1 cellular context compared by ENCODE assay signal in the genomic region with DNA sequence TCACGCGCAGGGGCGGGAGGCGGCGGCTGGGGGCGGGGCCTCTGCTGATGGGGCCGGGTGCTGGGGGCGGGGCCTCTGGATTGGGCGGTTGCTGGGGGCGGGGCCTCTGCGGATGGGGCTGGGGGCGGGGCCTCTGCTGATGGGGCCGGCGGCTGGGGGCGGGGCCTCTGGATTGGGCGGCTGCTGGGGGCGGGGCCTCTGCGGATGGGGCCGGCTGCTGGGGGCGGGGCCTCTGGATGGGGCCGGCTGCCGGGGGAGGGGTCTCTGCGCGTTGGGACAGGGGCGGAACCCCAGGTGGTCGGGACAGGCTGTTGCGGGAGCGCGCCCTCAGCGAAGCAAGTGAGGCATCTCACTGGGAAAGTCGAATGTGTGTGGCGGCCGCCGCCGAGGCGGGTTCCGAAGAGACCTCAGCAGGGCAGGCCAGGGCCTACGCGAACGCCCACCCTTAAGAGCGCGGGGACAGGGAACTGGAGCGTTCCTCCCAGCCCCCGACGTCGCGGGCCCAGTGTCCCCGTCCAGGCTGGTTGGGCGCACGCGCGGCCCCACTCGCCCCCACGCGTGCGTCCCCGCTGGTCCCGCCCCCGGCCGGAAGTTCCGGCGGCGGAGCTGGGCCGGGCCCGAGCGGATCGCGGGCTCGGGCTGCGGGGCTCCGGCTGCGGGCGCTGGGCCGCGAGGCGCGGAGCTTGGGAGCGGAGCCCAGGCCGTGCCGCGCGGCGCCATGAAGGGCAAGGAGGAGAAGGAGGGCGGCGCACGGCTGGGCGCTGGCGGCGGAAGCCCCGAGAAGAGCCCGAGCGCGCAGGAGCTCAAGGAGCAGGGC.
TF ChIP-seq lines count a peak whose summit lies in the region.

A gene (plus strand): TSS at position 603 of the 817 bp plus-strand sequence. CDS start 116 bp downstream, at position 719.

TF ChIP-seq in K562, 482 proteins besides CTCF, POLR2A, EP300 and RAD21 (continued from another document and continues in another):
- TF ChIP-seq, protein P1, sequence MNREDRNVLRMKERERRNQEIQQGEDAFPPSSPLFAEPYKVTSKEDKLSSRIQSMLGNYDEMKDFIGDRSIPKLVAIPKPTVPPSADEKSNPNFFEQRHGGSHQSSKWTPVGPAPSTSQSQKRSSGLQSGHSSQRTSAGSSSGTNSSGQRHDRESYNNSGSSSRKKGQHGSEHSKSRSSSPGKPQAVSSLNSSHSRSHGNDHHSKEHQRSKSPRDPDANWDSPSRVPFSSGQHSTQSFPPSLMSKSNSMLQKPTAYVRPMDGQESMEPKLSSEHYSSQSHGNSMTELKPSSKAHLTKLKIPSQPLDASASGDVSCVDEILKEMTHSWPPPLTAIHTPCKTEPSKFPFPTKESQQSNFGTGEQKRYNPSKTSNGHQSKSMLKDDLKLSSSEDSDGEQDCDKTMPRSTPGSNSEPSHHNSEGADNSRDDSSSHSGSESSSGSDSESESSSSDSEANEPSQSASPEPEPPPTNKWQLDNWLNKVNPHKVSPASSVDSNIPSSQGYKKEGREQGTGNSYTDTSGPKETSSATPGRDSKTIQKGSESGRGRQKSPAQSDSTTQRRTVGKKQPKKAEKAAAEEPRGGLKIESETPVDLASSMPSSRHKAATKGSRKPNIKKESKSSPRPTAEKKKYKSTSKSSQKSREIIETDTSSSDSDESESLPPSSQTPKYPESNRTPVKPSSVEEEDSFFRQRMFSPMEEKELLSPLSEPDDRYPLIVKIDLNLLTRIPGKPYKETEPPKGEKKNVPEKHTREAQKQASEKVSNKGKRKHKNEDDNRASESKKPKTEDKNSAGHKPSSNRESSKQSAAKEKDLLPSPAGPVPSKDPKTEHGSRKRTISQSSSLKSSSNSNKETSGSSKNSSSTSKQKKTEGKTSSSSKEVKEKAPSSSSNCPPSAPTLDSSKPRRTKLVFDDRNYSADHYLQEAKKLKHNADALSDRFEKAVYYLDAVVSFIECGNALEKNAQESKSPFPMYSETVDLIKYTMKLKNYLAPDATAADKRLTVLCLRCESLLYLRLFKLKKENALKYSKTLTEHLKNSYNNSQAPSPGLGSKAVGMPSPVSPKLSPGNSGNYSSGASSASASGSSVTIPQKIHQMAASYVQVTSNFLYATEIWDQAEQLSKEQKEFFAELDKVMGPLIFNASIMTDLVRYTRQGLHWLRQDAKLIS (CRISPR knock-in tag; IDR thresholded peaks at IDR 0.05) = no peak
- TF ChIP-seq KHSRP (IDR thresholded peaks at IDR 0.05) = no peak
- no peak for TF ChIP-seq IFI16 (CRISPR knock-in tag; IDR thresholded peaks at IDR 0.05)
- TF ChIP-seq, protein P2, sequence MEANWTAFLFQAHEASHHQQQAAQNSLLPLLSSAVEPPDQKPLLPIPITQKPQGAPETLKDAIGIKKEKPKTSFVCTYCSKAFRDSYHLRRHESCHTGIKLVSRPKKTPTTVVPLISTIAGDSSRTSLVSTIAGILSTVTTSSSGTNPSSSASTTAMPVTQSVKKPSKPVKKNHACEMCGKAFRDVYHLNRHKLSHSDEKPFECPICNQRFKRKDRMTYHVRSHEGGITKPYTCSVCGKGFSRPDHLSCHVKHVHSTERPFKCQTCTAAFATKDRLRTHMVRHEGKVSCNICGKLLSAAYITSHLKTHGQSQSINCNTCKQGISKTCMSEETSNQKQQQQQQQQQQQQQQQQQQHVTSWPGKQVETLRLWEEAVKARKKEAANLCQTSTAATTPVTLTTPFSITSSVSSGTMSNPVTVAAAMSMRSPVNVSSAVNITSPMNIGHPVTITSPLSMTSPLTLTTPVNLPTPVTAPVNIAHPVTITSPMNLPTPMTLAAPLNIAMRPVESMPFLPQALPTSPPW (CRISPR knock-in tag; IDR thresholded peaks at IDR 0.05) = peak; percentile 84
- TF ChIP-seq BDP1 (IDR thresholded peaks at IDR 0.05; ENCODE audit: insufficient read depth, insufficient read length) = no peak
- TF ChIP-seq CCAR2 (IDR thresholded peaks at IDR 0.05; ENCODE audit: low read depth, low read length) = no peak
- no peak for TF ChIP-seq C11orf30 (IDR thresholded peaks at IDR 0.05; ENCODE audit: low read depth)
- peak; percentile 49 for TF ChIP-seq MEIS2 (IDR thresholded peaks at IDR 0.05; ENCODE audit: partially characterized antibody)
- TF ChIP-seq MBD2 (IDR thresholded peaks at IDR 0.05; ENCODE audit: borderline replicate concordance, low read depth) = 0 out of 2 replicates have a peak, but pooled peaks have one; percentile 10
- TF ChIP-seq ZNF436 (CRISPR knock-in tag; IDR thresholded peaks at IDR 0.05) = no peak
- TF ChIP-seq FOXJ2 (tag; IDR thresholded peaks at IDR 0.05) = no peak
- TF ChIP-seq CEBPG (CRISPR knock-in tag; IDR thresholded peaks at IDR 0.05) = no peak
- no peak for TF ChIP-seq CEBPG (tag; conservative IDR thresholded peaks at IDR 0.05 in 1 of 2, IDR thresholded peaks at IDR 0.05 in 1 of 2)
- TF ChIP-seq SMARCE1 (IDR thresholded peaks at IDR 0.05) = no peak
- TF ChIP-seq SIN3A (IDR thresholded peaks at IDR 0.05; ENCODE audit: borderline replicate concordance in 2 of 2, control insufficient read depth in 1 of 2, low read depth in 2 of 2, low read length in 2 of 2) = peak; percentile 20 to 58; a peak in 2 of 4 replicates
- TF ChIP-seq, protein P3, sequence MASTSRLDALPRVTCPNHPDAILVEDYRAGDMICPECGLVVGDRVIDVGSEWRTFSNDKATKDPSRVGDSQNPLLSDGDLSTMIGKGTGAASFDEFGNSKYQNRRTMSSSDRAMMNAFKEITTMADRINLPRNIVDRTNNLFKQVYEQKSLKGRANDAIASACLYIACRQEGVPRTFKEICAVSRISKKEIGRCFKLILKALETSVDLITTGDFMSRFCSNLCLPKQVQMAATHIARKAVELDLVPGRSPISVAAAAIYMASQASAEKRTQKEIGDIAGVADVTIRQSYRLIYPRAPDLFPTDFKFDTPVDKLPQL (IDR thresholded peaks at IDR 0.05; ENCODE audit: extremely low read depth, insufficient read length) = no peak
- no peak for TF ChIP-seq ETV6 (IDR thresholded peaks at IDR 0.05; ENCODE audit: borderline replicate concordance in 1 of 2, low read depth in 2 of 2, low read length in 1 of 2)
- no peak for TF ChIP-seq ETV6 (CRISPR knock-in tag; IDR thresholded peaks at IDR 0.05; ENCODE audit: borderline replicate concordance)
- no peak for TF ChIP-seq TAF15 (IDR thresholded peaks at IDR 0.05; ENCODE audit: low read depth, low read length)
- no peak for TF ChIP-seq NFIX (CRISPR knock-in tag; IDR thresholded peaks at IDR 0.05; ENCODE audit: low read depth)
- no peak for TF ChIP-seq MTA2 (IDR thresholded peaks at IDR 0.05; ENCODE audit: low read depth)
- TF ChIP-seq PCBP1 (IDR thresholded peaks at IDR 0.05; ENCODE audit: low read depth, low read length, poor library complexity, severe bottlenecking) = no peak
- TF ChIP-seq, protein P4, sequence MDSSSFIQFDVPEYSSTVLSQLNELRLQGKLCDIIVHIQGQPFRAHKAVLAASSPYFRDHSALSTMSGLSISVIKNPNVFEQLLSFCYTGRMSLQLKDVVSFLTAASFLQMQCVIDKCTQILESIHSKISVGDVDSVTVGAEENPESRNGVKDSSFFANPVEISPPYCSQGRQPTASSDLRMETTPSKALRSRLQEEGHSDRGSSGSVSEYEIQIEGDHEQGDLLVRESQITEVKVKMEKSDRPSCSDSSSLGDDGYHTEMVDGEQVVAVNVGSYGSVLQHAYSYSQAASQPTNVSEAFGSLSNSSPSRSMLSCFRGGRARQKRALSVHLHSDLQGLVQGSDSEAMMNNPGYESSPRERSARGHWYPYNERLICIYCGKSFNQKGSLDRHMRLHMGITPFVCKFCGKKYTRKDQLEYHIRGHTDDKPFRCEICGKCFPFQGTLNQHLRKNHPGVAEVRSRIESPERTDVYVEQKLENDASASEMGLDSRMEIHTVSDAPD (CRISPR knock-in tag; IDR thresholded peaks at IDR 0.05) = no peak
- 0 out of 2 replicates have a peak, but pooled peaks have one; percentile 25 for TF ChIP-seq JUN (IDR thresholded peaks at IDR 0.05; ENCODE audit: borderline replicate concordance, low read depth, low read length)
- no peak for TF ChIP-seq JUN (CRISPR knock-in tag; IDR thresholded peaks at IDR 0.05; ENCODE audit: borderline replicate concordance)
- TF ChIP-seq, protein P5, sequence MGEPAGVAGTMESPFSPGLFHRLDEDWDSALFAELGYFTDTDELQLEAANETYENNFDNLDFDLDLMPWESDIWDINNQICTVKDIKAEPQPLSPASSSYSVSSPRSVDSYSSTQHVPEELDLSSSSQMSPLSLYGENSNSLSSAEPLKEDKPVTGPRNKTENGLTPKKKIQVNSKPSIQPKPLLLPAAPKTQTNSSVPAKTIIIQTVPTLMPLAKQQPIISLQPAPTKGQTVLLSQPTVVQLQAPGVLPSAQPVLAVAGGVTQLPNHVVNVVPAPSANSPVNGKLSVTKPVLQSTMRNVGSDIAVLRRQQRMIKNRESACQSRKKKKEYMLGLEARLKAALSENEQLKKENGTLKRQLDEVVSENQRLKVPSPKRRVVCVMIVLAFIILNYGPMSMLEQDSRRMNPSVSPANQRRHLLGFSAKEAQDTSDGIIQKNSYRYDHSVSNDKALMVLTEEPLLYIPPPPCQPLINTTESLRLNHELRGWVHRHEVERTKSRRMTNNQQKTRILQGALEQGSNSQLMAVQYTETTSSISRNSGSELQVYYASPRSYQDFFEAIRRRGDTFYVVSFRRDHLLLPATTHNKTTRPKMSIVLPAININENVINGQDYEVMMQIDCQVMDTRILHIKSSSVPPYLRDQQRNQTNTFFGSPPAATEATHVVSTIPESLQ (CRISPR knock-in tag; IDR thresholded peaks at IDR 0.05) = peak; percentile 45; the same call in 1 of the 2 replicates
- TF ChIP-seq DACH1 (IDR thresholded peaks at IDR 0.05; ENCODE audit: partially characterized antibody) = no peak
- TF ChIP-seq, protein P6, sequence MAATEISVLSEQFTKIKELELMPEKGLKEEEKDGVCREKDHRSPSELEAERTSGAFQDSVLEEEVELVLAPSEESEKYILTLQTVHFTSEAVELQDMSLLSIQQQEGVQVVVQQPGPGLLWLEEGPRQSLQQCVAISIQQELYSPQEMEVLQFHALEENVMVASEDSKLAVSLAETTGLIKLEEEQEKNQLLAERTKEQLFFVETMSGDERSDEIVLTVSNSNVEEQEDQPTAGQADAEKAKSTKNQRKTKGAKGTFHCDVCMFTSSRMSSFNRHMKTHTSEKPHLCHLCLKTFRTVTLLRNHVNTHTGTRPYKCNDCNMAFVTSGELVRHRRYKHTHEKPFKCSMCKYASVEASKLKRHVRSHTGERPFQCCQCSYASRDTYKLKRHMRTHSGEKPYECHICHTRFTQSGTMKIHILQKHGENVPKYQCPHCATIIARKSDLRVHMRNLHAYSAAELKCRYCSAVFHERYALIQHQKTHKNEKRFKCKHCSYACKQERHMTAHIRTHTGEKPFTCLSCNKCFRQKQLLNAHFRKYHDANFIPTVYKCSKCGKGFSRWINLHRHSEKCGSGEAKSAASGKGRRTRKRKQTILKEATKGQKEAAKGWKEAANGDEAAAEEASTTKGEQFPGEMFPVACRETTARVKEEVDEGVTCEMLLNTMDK (IDR thresholded peaks at IDR 0.05; ENCODE audit: borderline replicate concordance, insufficient read depth, low read depth, low read length, poor library complexity, severe bottlenecking) = no peak
- TF ChIP-seq JUND (IDR thresholded peaks at IDR 0.05; ENCODE audit: borderline replicate concordance, low read depth, low read length) = 0 out of 2 replicates have a peak, but pooled peaks have one; percentile 3
- TF ChIP-seq JUND (tag; IDR thresholded peaks at IDR 0.05; ENCODE audit: borderline replicate concordance, low read depth, low read length) = no peak
- TF ChIP-seq RBM39 (optimal IDR thresholded peaks at IDR 0.05; ENCODE audit: low read depth, low read length) = no peak
- no peak for TF ChIP-seq HNRNPLL (IDR thresholded peaks at IDR 0.05; ENCODE audit: low read depth, low read length, poor library complexity, severe bottlenecking)
- peak; percentile 88 to 90 for TF ChIP-seq NRF1 (conservative IDR thresholded peaks at IDR 0.05 in 1 of 2, IDR thresholded peaks at IDR 0.05 in 1 of 2)
- peak; percentile 51; the same call in 1 of the 2 replicates for TF ChIP-seq RB1 (IDR thresholded peaks at IDR 0.05; ENCODE audit: low read depth)
- TF ChIP-seq PTTG1 (tag; IDR thresholded peaks at IDR 0.05; ENCODE audit: low read depth) = no peak
- TF ChIP-seq, protein P7, sequence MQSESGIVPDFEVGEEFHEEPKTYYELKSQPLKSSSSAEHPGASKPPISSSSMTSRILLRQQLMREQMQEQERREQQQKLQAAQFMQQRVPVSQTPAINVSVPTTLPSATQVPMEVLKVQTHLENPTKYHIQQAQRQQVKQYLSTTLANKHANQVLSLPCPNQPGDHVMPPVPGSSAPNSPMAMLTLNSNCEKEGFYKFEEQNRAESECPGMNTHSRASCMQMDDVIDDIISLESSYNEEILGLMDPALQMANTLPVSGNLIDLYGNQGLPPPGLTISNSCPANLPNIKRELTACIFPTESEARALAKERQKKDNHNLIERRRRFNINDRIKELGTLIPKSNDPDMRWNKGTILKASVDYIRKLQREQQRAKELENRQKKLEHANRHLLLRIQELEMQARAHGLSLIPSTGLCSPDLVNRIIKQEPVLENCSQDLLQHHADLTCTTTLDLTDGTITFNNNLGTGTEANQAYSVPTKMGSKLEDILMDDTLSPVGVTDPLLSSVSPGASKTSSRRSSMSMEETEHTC (IDR thresholded peaks at IDR 0.05) = no peak
- TF ChIP-seq NFE2L1 (tag; IDR thresholded peaks at IDR 0.05; ENCODE audit: borderline replicate concordance, low read depth) = no peak
- no peak for TF ChIP-seq KLF6 (CRISPR knock-in tag; IDR thresholded peaks at IDR 0.05; ENCODE audit: borderline replicate concordance)
- no peak for TF ChIP-seq SREBF2 (CRISPR knock-in tag; IDR thresholded peaks at IDR 0.05)
- 0 out of 4 replicates have a peak, but pooled peaks of 1 of the 2 experiments have one; percentile 19 for TF ChIP-seq RCOR1 (IDR thresholded peaks at IDR 0.05; ENCODE audit: borderline replicate concordance in 1 of 2, low read depth in 2 of 2, low read length in 2 of 2)
- peak in 1 of 3 experiments; percentile 10 for TF ChIP-seq YY1 (IDR thresholded peaks at IDR 0.05; ENCODE audit: borderline replicate concordance in 1 of 3, control insufficient read depth in 1 of 3, extremely low read depth in 1 of 3, insufficient read depth in 3 of 3, insufficient read length in 1 of 3, insufficient replicate concordance in 2 of 3, low read depth in 1 of 3, low read length in 2 of 3)
